20 cellular contexts compared by ENCODE assay signal in genomic region chr4:3710451-3711182, GRCh38. TPM values are rescaled to one million over a fixed set of nuclear protein-coding genes. Genes with fewer than 3 reads are reported as not detected.
A peak's percentile ranks its signal among the peaks of the same experiment; 100 is the strongest.
DNase-seq lines count a peak whose midpoint lies in the region; ATAC-seq, FAIRE-seq and TF ChIP-seq lines count a peak whose summit lies in the region.
"Had no signal": no experiment of that assay in that cellular context is flagged by ENCODE, and none has a peak within 500 bp of the region (broad histone marks: within the 10 kb centered on the region; RNA-seq: fewer than 3 reads in every experiment).

No MANE protein-coding gene starts in this region.

- no peaks in the 10 kb centered on the region for H3K9me3 ChIP-seq in right cardiac atrium (ENCODE audit: control insufficient read depth, low read length)
- H3K9me3 ChIP-seq: transverse colon had no signal

- H3K4me3 Mint-ChIP-seq in nephron progenitor cell: no peak overlapping the region
- H3K4me3 Mint-ChIP-seq: activated naive CD8-positive, alpha-beta T cell treated with anti-CD3 and anti-CD28 coated beads, Interleukin-2, amount 10 ng/mL, durations not matched to agents 7 days and 5 days; activated T-cell treated with anti-CD3 and anti-CD28 coated beads, Interleukin-2, amount 50 U/mL, for 4 hours; effector memory CD8-positive, alpha-beta T cell had no signal

- peaks cover 48% of the 10 kb centered on the region for H3K4me1 Mint-ChIP-seq in nephron progenitor cell
- H3K4me1 Mint-ChIP-seq: activated naive CD8-positive, alpha-beta T cell treated with anti-CD3 and anti-CD28 coated beads, Interleukin-2, amount 10 ng/mL, durations not matched to agents 7 days and 5 days had no signal

- intact Hi-C loops in Right ventricle myocardium inferior (cut with DNase I): no loop called here
- intact Hi-C loops in cardiac septum (cut with DNase I): no loop called here
- intact Hi-C loops in right cardiac atrium (cut with DNase I): no loop called here

- H3K4me1 ChIP-seq in right cardiac atrium (ENCODE audit: control insufficient read depth, insufficient read depth, low read length): no peaks in the 10 kb centered on the region
- H3K4me1 ChIP-seq: transverse colon had no signal

- no peaks in the 10 kb centered on the region for H3K9me3 Mint-ChIP-seq in nephron progenitor cell
- H3K9me3 Mint-ChIP-seq: activated naive CD8-positive, alpha-beta T cell treated with anti-CD3 and anti-CD28 coated beads, Interleukin-2, amount 10 ng/mL, durations not matched to agents 7 days and 5 days; activated T-cell treated with anti-CD3 and anti-CD28 coated beads, Interleukin-2, amount 50 U/mL, for 4 hours; effector memory CD8-positive, alpha-beta T cell had no signal

- no peak overlapping the region for H3K4me3 ChIP-seq in right cardiac atrium (ENCODE audit: low read length)
- H3K4me3 ChIP-seq: transverse colon had no signal

- peak; percentile 45 for DNase-seq in Right ventricle myocardium inferior (ENCODE audit: missing footprints)
- no peak for DNase-seq in cardiac septum (ENCODE audit: low spot score)
- peak; percentile 9 to 41 (median 33) for DNase-seq in right cardiac atrium
- peak; percentile 71 for DNase-seq in nephron progenitor cell
- peak; percentile 13 for DNase-seq in urothelium cell line (ENCODE audit: low spot score)
- DNase-seq in superior temporal gyrus (ENCODE audit: extremely low spot score): no peak
- no peak for DNase-seq in NCI-H2171 (lab: John Stamatoyannopoulos, UW)
- DNase-seq: 8988T; activated CD4-positive, alpha-beta T cell treated with anti-CD3 and anti-CD28 coated beads, Interleukin-2, amount 50 U/mL, for 48 hours; activated naive CD8-positive, alpha-beta T cell treated with anti-CD3 and anti-CD28 coated beads, Interleukin-2, amount 10 ng/mL, durations not matched to agents 7 days and 5 days; activated T-cell treated with anti-CD3 and anti-CD28 coated beads, Interleukin-2, amount 50 U/mL, for 4 hours; caudate nucleus; DMS153; effector memory CD8-positive, alpha-beta T cell; left colon; MV-4-11; stimulated activated CD4-positive, alpha-beta T cell treated with anti-CD3 and anti-CD28 coated beads, Interleukin-4, amount 100 ng/mL, for 4 hours; SW 1271; transverse colon had no signal

- ATAC-seq in Right ventricle myocardium inferior (no peak), right cardiac atrium (no peak), GM21423 (IDR thresholded peaks at IDR 0.05; ENCODE audit: unreplicated experiment) (no peak)
- ATAC-seq: activated T-cell treated with anti-CD3 and anti-CD28 coated beads, Interleukin-2, amount 50 U/mL, for 4 hours; effector memory CD8-positive, alpha-beta T cell; left colon had no signal

- no peak overlapping the region for H3K27ac Mint-ChIP-seq in nephron progenitor cell
- H3K27ac Mint-ChIP-seq: activated naive CD8-positive, alpha-beta T cell treated with anti-CD3 and anti-CD28 coated beads, Interleukin-2, amount 10 ng/mL, durations not matched to agents 7 days and 5 days; effector memory CD8-positive, alpha-beta T cell had no signal

- H3K36me3 Mint-ChIP-seq in nephron progenitor cell (ENCODE audit: low read depth): no peaks in the 10 kb centered on the region
- H3K36me3 Mint-ChIP-seq: activated naive CD8-positive, alpha-beta T cell treated with anti-CD3 and anti-CD28 coated beads, Interleukin-2, amount 10 ng/mL, durations not matched to agents 7 days and 5 days had no signal

- H3K27me3 ChIP-seq in right cardiac atrium (ENCODE audit: control insufficient read depth, insufficient read depth): no peaks in the 10 kb centered on the region
- H3K27me3 ChIP-seq: transverse colon had no signal

- peaks cover 8% of the 10 kb centered on the region for H3K27me3 Mint-ChIP-seq in nephron progenitor cell (ENCODE audit: low read depth, poor library complexity)
- H3K27me3 Mint-ChIP-seq: activated naive CD8-positive, alpha-beta T cell treated with anti-CD3 and anti-CD28 coated beads, Interleukin-2, amount 10 ng/mL, durations not matched to agents 7 days and 5 days had no signal

- no peak for FAIRE-seq in urothelium cell line (lab: Jason Lieb, UNC)

- no peak for TF ChIP-seq CTCF in nephron progenitor cell (IDR thresholded peaks at IDR 0.05)

- WGBS in right cardiac atrium: 67% methylated on average over 24 of the region's 24 CpGs

- H3K27ac ChIP-seq in right cardiac atrium (ENCODE audit: low read length): no peak overlapping the region
- H3K27ac ChIP-seq: transverse colon had no signal

RNA-seq across cellular contexts. Expression of gene ADRA2C, which starts 55.6 kb away (rescaled TPM):
- total RNA-seq in Right ventricle myocardium inferior (6.9 TPM), cardiac septum (5.4 TPM), right cardiac atrium (1 to 10 TPM; 3.0 to 4.6 (median 3.5) TPM)
- 4.8 TPM for polyA plus RNA-seq in right cardiac atrium
- total RNA-seq: activated naive CD8-positive, alpha-beta T cell treated with anti-CD3 and anti-CD28 coated beads, Interleukin-2, amount 10 ng/mL, durations not matched to agents 7 days and 5 days; activated T-cell treated with anti-CD3 and anti-CD28 coated beads, Interleukin-2, amount 50 U/mL, for 4 hours had no signal

Comparison
In these comparisons a context has a peak if more than half of its experiments do, and no peak if none do; other contexts are left out.
1. DNase-seq: peak in Right ventricle myocardium inferior (single experiment), right cardiac atrium (3 of 3), nephron progenitor cell (single experiment) and urothelium cell line (single experiment); none in cardiac septum (single experiment), superior temporal gyrus (single experiment) and NCI-H2171 (single experiment).